ENCODE assay signal across 1 cellular context in the genomic region with DNA sequence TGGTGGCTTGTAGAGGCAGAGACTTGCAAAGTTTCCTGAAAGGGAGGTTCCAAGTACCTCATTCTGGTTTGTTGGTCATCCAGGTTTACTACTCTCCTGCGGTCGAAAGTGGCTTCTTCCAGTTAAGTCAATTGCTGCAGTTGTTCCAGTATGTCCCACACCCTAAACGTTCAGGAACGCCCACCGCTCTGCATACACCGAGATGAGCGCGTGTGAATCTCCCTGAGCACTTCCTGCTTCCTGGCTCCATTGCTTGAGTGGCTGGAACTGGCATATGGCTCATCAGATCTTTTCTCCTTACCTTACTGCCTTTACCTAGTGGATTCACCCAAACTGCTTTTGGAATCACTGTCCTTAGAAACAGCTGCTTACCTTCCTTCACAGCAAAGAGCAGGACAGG.
TF ChIP-seq lines count a peak whose summit lies in the region.

No MANE protein-coding gene starts in this region.

TF ChIP-seq in H1, 55 proteins besides CTCF, POLR2A, EP300 and RAD21 (continued from another document):
- TF ChIP-seq EZH2 (IDR thresholded peaks at IDR 0.05; ENCODE audit: low read depth, low read length, severe bottlenecking) (no peak), RBBP5 (IDR thresholded peaks at IDR 0.05; ENCODE audit: borderline replicate concordance, low read depth, low read length) (no peak), GABPA (IDR thresholded peaks at IDR 0.05; ENCODE audit: borderline replicate concordance, insufficient read depth, low read length) (no peak), KDM1A (IDR thresholded peaks at IDR 0.05; ENCODE audit: borderline replicate concordance, low read length) (no peak), JUND (IDR thresholded peaks at IDR 0.05; ENCODE audit: low read length) (no peak), ATF3 (IDR thresholded peaks at IDR 0.05; ENCODE audit: insufficient read depth, low read depth, low read length) (no peak), POU5F1 (IDR thresholded peaks at IDR 0.05; ENCODE audit: low read depth, low read length) (no peak)
